Comparison of ENCODE assay signal across 9 cellular contexts in the genomic region with DNA sequence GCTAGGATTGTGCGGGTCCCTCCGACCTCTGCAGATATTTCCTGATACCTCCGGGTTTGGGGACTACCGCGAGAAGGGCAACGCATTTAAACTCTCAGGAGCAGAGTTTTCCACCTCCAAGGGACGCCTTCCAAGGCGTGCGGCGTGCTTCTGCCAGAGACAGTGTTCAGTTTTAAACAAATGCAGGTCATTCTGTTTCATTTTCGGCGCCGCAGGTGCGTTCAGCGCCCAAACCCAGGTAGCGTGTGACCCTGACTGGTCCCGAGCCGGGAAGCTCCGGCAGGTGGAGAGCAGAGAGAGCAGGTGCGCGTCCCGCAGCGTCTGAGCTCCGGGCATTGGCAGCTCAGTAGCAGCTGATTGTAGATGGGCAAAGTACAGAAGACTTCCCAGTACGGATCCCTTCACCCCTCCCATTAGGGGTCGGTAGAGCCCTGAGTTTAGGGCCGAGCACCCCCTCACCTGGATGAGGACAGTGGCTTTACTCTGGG. TPM values are rescaled to one million over a fixed set of nuclear protein-coding genes. Genes with fewer than 3 reads are reported as not detected.
DNase-seq lines count a peak whose midpoint lies in the region; ATAC-seq, FAIRE-seq and TF ChIP-seq lines count a peak whose summit lies in the region.
"Had no signal": no experiment of that assay in that cellular context is flagged by ENCODE, and none has a peak within 500 bp of the region (broad histone marks: within the 10 kb centered on the region; RNA-seq: fewer than 3 reads in every experiment).

No MANE protein-coding gene starts in this region.

- ATAC-seq in PC-3 (peak; percentile 61), pancreas (peak; percentile 55 to 72 (median 64)), HG03045 (IDR thresholded peaks at IDR 0.05; ENCODE audit: unreplicated experiment) (no peak), GM19397 (IDR thresholded peaks at IDR 0.05; ENCODE audit: unreplicated experiment) (no peak)

- no peak for TF ChIP-seq EP300 in esophagus muscularis mucosa (IDR thresholded peaks at IDR 0.05)

- H3K27ac ChIP-seq in DOHH2 (ENCODE audit: low read depth, low read length) (no peak overlapping the region), PC-3 (ENCODE audit: low read length) (no peak overlapping the region), esophagus muscularis mucosa (replicated peaks in 1 of 4) (no peak overlapping the region), pancreas (no peak overlapping the region)

- H3K9me3 ChIP-seq in DOHH2 (ENCODE audit: control insufficient read depth, insufficient read depth, low read length) (no peaks in the 10 kb centered on the region), PC-3 (ENCODE audit: low read length) (no peaks in the 10 kb centered on the region), esophagus muscularis mucosa (no peaks in the 10 kb centered on the region), pancreas (no peaks in the 10 kb centered on the region)

- H3K27me3 ChIP-seq in DOHH2 (ENCODE audit: control insufficient read depth, low read length) (peaks cover 89% of the 10 kb centered on the region), PC-3 (ENCODE audit: low read length) (peaks cover 16% of the 10 kb centered on the region), esophagus muscularis mucosa (peaks cover 10 to 93% (median 44%) of the 10 kb centered on the region in 4 donors), pancreas (peaks cover 0 to 22% (median 11%) of the 10 kb centered on the region in 4 donors)

- POLR2A ChIA-PET in PC-3 (lab: Charles Lee; ENCODE audit: unreplicated experiment), result no interaction called here

- H4K20me1 ChIP-seq in DOHH2 (ENCODE audit: control insufficient read depth, insufficient read depth, low read depth, low read length) (no peaks in the 10 kb centered on the region), PC-3 (ENCODE audit: low read length) (no peaks in the 10 kb centered on the region)

- peak overlapping the region; percentile 30 for H3K4me2 ChIP-seq in DOHH2 (ENCODE audit: low read length)
- peak overlapping the region; percentile 96 for H3K4me2 ChIP-seq in PC-3 (ENCODE audit: low read length)

- BruUV-seq in PC-3 (replicated peaks; lab: Mats Ljungman, UMichigan), result no TSS peak

- H3F3A ChIP-seq in DOHH2 (ENCODE audit: control insufficient read depth, insufficient read depth) (no peaks in the 10 kb centered on the region), PC-3 (ENCODE audit: low read length, unreplicated experiment) (no peaks in the 10 kb centered on the region)

- DNase-seq in PC-3, result peak; percentile 21
- no peak for DNase-seq in esophagus muscularis mucosa (ENCODE audit: extremely low spot score)
- DNase-seq in pancreas, result peak in 2 of 6 donors; percentile 61 to 70
- DNase-seq in activated CD4-positive, alpha-beta T cell treated with anti-CD3 and anti-CD28 coated beads for 4 hours, result no peak
- no peak for DNase-seq in NCI-H1930 (lab: John Stamatoyannopoulos, UW)

- H3K4me3 ChIP-seq in DOHH2 (ENCODE audit: low read length), result no peak overlapping the region
- peak overlapping the region; percentile 76 for H3K4me3 ChIP-seq in PC-3 (ENCODE audit: low read length)
- H3K4me3 ChIP-seq in esophagus muscularis mucosa, result peak overlapping the region; percentile 42 to 52 (median 46)
- H3K4me3 ChIP-seq in pancreas, result peak overlapping the region; percentile 18 to 52 (median 30)

- H3K9me2 ChIP-seq in DOHH2 (replicated peaks; ENCODE audit: control insufficient read depth, low read length), result no peaks in the 10 kb centered on the region
- H3K9me2 ChIP-seq in PC-3 (replicated peaks; ENCODE audit: low read length), result no peaks in the 10 kb centered on the region

- CTCF ChIA-PET in PC-3 (lab: Charles Lee), result no interaction called here

- FAIRE-seq in pancreas (lab: Jason Lieb, UNC), result no peak
- FAIRE-seq: colon had no signal

- peak overlapping the region; percentile 92 for H2AFZ ChIP-seq in PC-3 (ENCODE audit: low read length)

- TF ChIP-seq CTCF in DOHH2 (IDR thresholded peaks at IDR 0.05; ENCODE audit: low read depth, low read length, poor library complexity, severe bottlenecking), result no peak
- no peak for TF ChIP-seq CTCF in PC-3 (conservative IDR thresholded peaks at IDR 0.05; ENCODE audit: low read depth, low read length)
- TF ChIP-seq CTCF in esophagus muscularis mucosa (IDR thresholded peaks at IDR 0.05), result no peak
- TF ChIP-seq CTCF in pancreas (IDR thresholded peaks at IDR 0.05), result no peak

- H3K79me2 ChIP-seq in DOHH2 (ENCODE audit: control insufficient read depth, low read length) (no peaks in the 10 kb centered on the region), PC-3 (ENCODE audit: low read length) (no peaks in the 10 kb centered on the region)

- H3K9ac ChIP-seq in PC-3 (ENCODE audit: low read length), result no peak overlapping the region

- TF ChIP-seq POLR2A in esophagus muscularis mucosa (IDR thresholded peaks at IDR 0.05; ENCODE audit: low read depth), result no peak

- WGBS in esophagus muscularis mucosa, result 1% methylated on average over 15 of the region's 27 CpGs
- WGBS in pancreas, 2 donors, result 0 to 1% methylated on average over 27 of the region's 27 CpGs

- intact Hi-C loops in PC-3 (cut with micrococcal nuclease) (no loop called here), esophagus muscularis mucosa (cut with DNase I) (no loop called here), pancreas (cut with DNase I) (no loop called here)

- H3K36me3 ChIP-seq in DOHH2 (ENCODE audit: control insufficient read depth, low read length), result no peaks in the 10 kb centered on the region
- H3K36me3 ChIP-seq in PC-3 (ENCODE audit: low read depth, low read length), result no peaks in the 10 kb centered on the region
- H3K36me3 ChIP-seq in esophagus muscularis mucosa, result no peaks in the 10 kb centered on the region
- no peaks in the 10 kb centered on the region for H3K36me3 ChIP-seq in pancreas

- H3K4me1 ChIP-seq in DOHH2 (ENCODE audit: control insufficient read depth, low read length) (peaks cover 16% of the 10 kb centered on the region), PC-3 (ENCODE audit: insufficient read depth, low read length) (peaks cover 11% of the 10 kb centered on the region; the same call in 1 of the 2 replicates), esophagus muscularis mucosa (peaks cover 35 to 58% (median 54%) of the 10 kb centered on the region in 4 donors), pancreas (peaks cover 10 to 15% (median 10%) of the 10 kb centered on the region in 3 donors)

RNA-seq across cellular contexts. Expression of gene CYP26A1, which starts 1.4 kb away (rescaled TPM):
- total RNA-seq in PC-3 (2014; rRNA removed) (0.26 TPM in 1 of 2 replicates, not detected in the other), esophagus muscularis mucosa (not detected), pancreas (not detected)
- under 1 TPM; 0.11 to 0.35 TPM for polyA plus RNA-seq in pancreas

RNA-seq across cellular contexts. Expression of gene CYP26C1, which starts 11.7 kb away (rescaled TPM):
- 0.17 TPM in 1 of 2 replicates, not detected in the other for total RNA-seq in PC-3 (2014; rRNA removed)
- under 1 TPM in 3 of 4 donors, not detected in 1; under 0.01 to 0.39 (median under 0.01) TPM for total RNA-seq in esophagus muscularis mucosa
- under 1 TPM in 5 of 6 donors, not detected in 1; 0.08 to 0.17 (median 0.09) TPM for total RNA-seq in pancreas
- polyA plus RNA-seq in pancreas, result under 1 TPM; 0.04 to 0.05 TPM

Comparison
In these comparisons a context has a peak if more than half of its experiments do, and no peak if none do; other contexts are left out.
1. ATAC-seq: peak in PC-3 (single experiment) and pancreas (4 of 4); none in HG03045 (single experiment) and GM19397 (single experiment).